Comparison of ENCODE assay signal across 12 cellular contexts in the genomic region with DNA sequence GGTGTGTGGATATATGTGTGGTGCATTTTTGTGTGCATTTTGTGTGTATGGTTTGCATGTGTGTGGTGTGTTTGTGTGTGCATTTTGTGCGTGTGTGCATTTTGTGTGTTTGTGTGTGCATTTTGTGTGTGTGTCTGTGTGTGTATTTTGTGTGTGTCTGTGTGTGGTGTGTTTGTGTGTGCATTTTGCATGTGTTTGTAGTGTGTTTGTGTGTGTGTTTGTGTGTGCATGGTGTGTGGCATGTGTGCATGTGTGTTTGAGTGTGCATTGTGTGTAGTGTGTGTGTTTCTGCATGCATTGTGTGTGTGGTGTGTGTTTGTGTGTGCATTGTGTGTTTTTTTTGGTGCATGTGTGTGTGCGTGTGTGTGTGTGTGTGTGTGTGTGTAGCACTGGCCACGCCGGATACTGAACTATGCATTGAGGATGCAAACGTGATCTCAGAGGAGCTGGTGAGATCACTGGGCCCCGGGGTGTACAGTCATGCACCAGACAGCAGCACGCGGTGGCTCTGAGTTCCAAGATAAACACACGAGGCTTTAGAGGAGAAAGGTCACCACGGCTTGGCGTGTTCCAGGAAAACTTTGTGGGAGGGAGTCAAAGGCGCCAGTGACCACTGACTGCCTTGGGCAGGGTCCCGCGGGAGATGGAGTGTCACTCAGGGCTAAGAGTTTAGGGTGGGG.
A peak's percentile ranks its signal among the peaks of the same experiment; 100 is the strongest.
DNase-seq lines count a peak whose midpoint lies in the region; ATAC-seq, FAIRE-seq and TF ChIP-seq lines count a peak whose summit lies in the region.
"Had no signal": no experiment of that assay in that cellular context is flagged by ENCODE, and none has a peak within 500 bp of the region (broad histone marks: within the 10 kb centered on the region; RNA-seq: fewer than 3 reads in every experiment).

No MANE protein-coding gene starts in this region.

- peak; percentile 85 to 86; a peak in 4 of 5 replicates for TF ChIP-seq EP300 in A549 (IDR thresholded peaks at IDR 0.05)

- peaks cover 6% of the 10 kb centered on the region for H3K9me3 Mint-ChIP-seq in chondrocyte (ENCODE audit: low read depth)
- peaks cover 0 to 4% (median 0%) of the 10 kb centered on the region in 7 donors for H3K9me3 Mint-ChIP-seq in CD14-positive monocyte

- H3K9me3 ChIP-seq in A549 = no peaks in the 10 kb centered on the region
- no peaks in the 10 kb centered on the region for H3K9me3 ChIP-seq in liver (ENCODE audit: control insufficient read depth in 4 of 4, low read length in 3 of 4)

- DNase-seq in A549 (ENCODE audit: low read depth in 1 of 2, low spot score in 1 of 2) (peak; percentile 90 to 95), LHCN-M2 (ENCODE audit: low read depth) (peak; percentile 97), chondrocyte (ENCODE audit: low spot score) (no peak), NCI-H774 (lab: John Stamatoyannopoulos, UW) (no peak), CD14-positive monocyte (ENCODE audit: low spot score) (no peak)
- DNase-seq: activated T-cell treated with anti-CD3 and anti-CD28 coated beads for 4 hours, NCI-H1048 had no signal

- H3K4me3 Mint-ChIP-seq in chondrocyte (ENCODE audit: unreplicated experiment) (peak overlapping the region; percentile 40), CD14-positive monocyte (no peak overlapping the region)
- H3K4me3 Mint-ChIP-seq: B cell had no signal

- H3K4me1 Mint-ChIP-seq in chondrocyte (ENCODE audit: low read depth) (peaks cover 14% of the 10 kb centered on the region), CD14-positive monocyte (no peaks in the 10 kb centered on the region)
- H3K4me1 Mint-ChIP-seq: B cell had no signal

- CTCF ChIA-PET in A549 (lab: Yijun Ruan, JAX) = no interaction called here

- H3K27ac ChIP-seq in A549 = peak overlapping the region; percentile 90 to 93
- H3K27ac ChIP-seq in liver (ENCODE audit: low read depth in 1 of 2, low read length in 2 of 2) = peak overlapping the region; percentile 89

- no peaks in the 10 kb centered on the region for H3K27me3 ChIP-seq in liver (ENCODE audit: control insufficient read depth in 4 of 4, insufficient read depth in 4 of 4, low read length in 3 of 4)

- no peaks in the 10 kb centered on the region for H3K36me3 ChIP-seq in liver (ENCODE audit: control insufficient read depth in 4 of 4, insufficient read depth in 3 of 4, low read depth in 1 of 4, low read length in 3 of 4)

- peak overlapping the region; percentile 11; the same call in 1 of the 3 replicates for H3K4me3 ChIP-seq in A549
- H3K4me3 ChIP-seq in liver (ENCODE audit: low read depth in 1 of 3, low read length in 3 of 3) = no peak overlapping the region

- no peak for FAIRE-seq in A549 (lab: Jason Lieb, UNC)
- FAIRE-seq: endometrium had no signal

- TF ChIP-seq POLR2A in A549 (IDR thresholded peaks at IDR 0.05; ENCODE audit: low read length) = no peak

- POLR2A ChIA-PET in A549 (lab: Yijun Ruan, JAX) = interaction anchor here (0.5 kb wide), 1 partner anchor 468 kb away, joined by 3 read pairs; no protein-coding TSS in a partner anchor

- H3K36me3 Mint-ChIP-seq in chondrocyte (ENCODE audit: low read depth) = peaks cover 3% of the 10 kb centered on the region
- no peaks in the 10 kb centered on the region for H3K36me3 Mint-ChIP-seq in CD14-positive monocyte

- ATAC-seq in A549 (peak; percentile 94 to 96), HG02885 (IDR thresholded peaks at IDR 0.05; ENCODE audit: poor library complexity, unreplicated experiment) (no peak), HG03521 (IDR thresholded peaks at IDR 0.05; ENCODE audit: unreplicated experiment) (no peak)

- peak overlapping the region; percentile 76 for H3K4me2 ChIP-seq in A549

- no peak overlapping the region for H3K9ac ChIP-seq in liver (ENCODE audit: low read depth in 1 of 2, low read length in 2 of 2)

- H3K27ac Mint-ChIP-seq in chondrocyte (ENCODE audit: unreplicated experiment) (peak overlapping the region; percentile 94), CD14-positive monocyte (no peak overlapping the region)
- H3K27ac Mint-ChIP-seq: B cell had no signal

- H3K4me1 ChIP-seq in A549 (peaks cover 36% of the 10 kb centered on the region), liver (ENCODE audit: control insufficient read depth in 4 of 4, insufficient read depth in 4 of 4, low read length in 3 of 4) (peaks cover 14 to 33% (median 21%) of the 10 kb centered on the region in 4 donors)

- intact Hi-C loops in CD14-positive monocyte (cut with micrococcal nuclease) = no loop called here

- WGBS in A549 (ENCODE audit: missing lambda C conversion rate) = 8% methylated on average over 12 of the region's 14 CpGs
- WGBS in liver = 25% methylated on average over 14 of the region's 14 CpGs

- TF ChIP-seq CTCF in A549 (IDR thresholded peaks at IDR 0.05) (no peak), chondrocyte (IDR thresholded peaks at IDR 0.05) (no peak), liver (IDR thresholded peaks at IDR 0.05; ENCODE audit: low read depth, low read length, missing input control) (no peak), CD14-positive monocyte (IDR thresholded peaks at IDR 0.05) (no peak)

- TF ChIP-seq RAD21 in A549 (conservative IDR thresholded peaks at IDR 0.05 in 1 of 2, IDR thresholded peaks at IDR 0.05 in 1 of 2) (peak; percentile 27 to 59; a peak in 4 of 5 replicates), liver (IDR thresholded peaks at IDR 0.05) (peak in 1 of 2 donors; percentile 58)

- H3K27me3 Mint-ChIP-seq in chondrocyte (ENCODE audit: low read depth) = peaks cover 27% of the 10 kb centered on the region
- H3K27me3 Mint-ChIP-seq in CD14-positive monocyte (ENCODE audit: low read depth in 3 of 3) = peaks cover 0 to 11% (median 5%) of the 10 kb centered on the region in 3 donors
- H3K27me3 Mint-ChIP-seq: B cell had no signal

TF ChIP-seq in A549, 52 proteins besides CTCF, POLR2A, EP300 and RAD21 (continues in another document):
- TF ChIP-seq ZC3H11A (IDR thresholded peaks at IDR 0.05) = no peak
- no peak for TF ChIP-seq NR3C1 (IDR thresholded peaks at IDR 0.05)
- TF ChIP-seq, protein P1, sequence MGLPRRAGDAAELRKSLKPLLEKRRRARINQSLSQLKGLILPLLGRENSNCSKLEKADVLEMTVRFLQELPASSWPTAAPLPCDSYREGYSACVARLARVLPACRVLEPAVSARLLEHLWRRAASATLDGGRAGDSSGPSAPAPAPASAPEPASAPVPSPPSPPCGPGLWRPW (IDR thresholded peaks at IDR 0.05) = no peak
- TF ChIP-seq JUNB (IDR thresholded peaks at IDR 0.05) = peak; percentile 91
- no peak for TF ChIP-seq PHF8 (IDR thresholded peaks at IDR 0.05; ENCODE audit: borderline replicate concordance, low read depth)
- TF ChIP-seq CHD4 (IDR thresholded peaks at IDR 0.05; ENCODE audit: borderline replicate concordance) = peak; percentile 81; the same call in 1 of the 2 replicates
- no peak for TF ChIP-seq KDM1A (IDR thresholded peaks at IDR 0.05; ENCODE audit: low read depth)
- TF ChIP-seq HEYL (CRISPR knock-in tag; IDR thresholded peaks at IDR 0.05) = no peak
- TF ChIP-seq EHMT2 (IDR thresholded peaks at IDR 0.05; ENCODE audit: low read depth) = no peak
- no peak for TF ChIP-seq ZFP36 (IDR thresholded peaks at IDR 0.05; ENCODE audit: borderline replicate concordance, partially characterized antibody)
- no peak for TF ChIP-seq CBX2 (IDR thresholded peaks at IDR 0.05; ENCODE audit: borderline replicate concordance, low read depth)
- TF ChIP-seq HOXB13 (CRISPR knock-in tag; IDR thresholded peaks at IDR 0.05; ENCODE audit: low read depth) = no peak; the same call in 1 of the 2 replicates
- TF ChIP-seq ZNF302 (CRISPR knock-in tag; IDR thresholded peaks at IDR 0.05) = no peak
- no peak for TF ChIP-seq MAFK (IDR thresholded peaks at IDR 0.05; ENCODE audit: partially characterized antibody)
- no peak for TF ChIP-seq CBX8 (IDR thresholded peaks at IDR 0.05)
- TF ChIP-seq E2F6 (IDR thresholded peaks at IDR 0.05; ENCODE audit: borderline replicate concordance, low read depth) = peak; percentile 95

TF ChIP-seq in liver, 16 proteins besides CTCF, POLR2A, EP300 and RAD21 (continues in another document):
- TF ChIP-seq FOXA1 (IDR thresholded peaks at IDR 0.05) = peak; percentile 75
- TF ChIP-seq MAX (IDR thresholded peaks at IDR 0.05) = peak; percentile 94
- peak; percentile 77 to 86 for TF ChIP-seq HNF4A (conservative IDR thresholded peaks at IDR 0.05)
- TF ChIP-seq EGR1 (IDR thresholded peaks at IDR 0.05; ENCODE audit: low read depth in 2 of 2) = peak in 1 of 2 donors; percentile 67
- peak in 1 of 2 donors; percentile 38 for TF ChIP-seq GABPA (IDR thresholded peaks at IDR 0.05 in 1 of 2, conservative IDR thresholded peaks at IDR 0.05 in 1 of 2)
- TF ChIP-seq, protein P2, sequence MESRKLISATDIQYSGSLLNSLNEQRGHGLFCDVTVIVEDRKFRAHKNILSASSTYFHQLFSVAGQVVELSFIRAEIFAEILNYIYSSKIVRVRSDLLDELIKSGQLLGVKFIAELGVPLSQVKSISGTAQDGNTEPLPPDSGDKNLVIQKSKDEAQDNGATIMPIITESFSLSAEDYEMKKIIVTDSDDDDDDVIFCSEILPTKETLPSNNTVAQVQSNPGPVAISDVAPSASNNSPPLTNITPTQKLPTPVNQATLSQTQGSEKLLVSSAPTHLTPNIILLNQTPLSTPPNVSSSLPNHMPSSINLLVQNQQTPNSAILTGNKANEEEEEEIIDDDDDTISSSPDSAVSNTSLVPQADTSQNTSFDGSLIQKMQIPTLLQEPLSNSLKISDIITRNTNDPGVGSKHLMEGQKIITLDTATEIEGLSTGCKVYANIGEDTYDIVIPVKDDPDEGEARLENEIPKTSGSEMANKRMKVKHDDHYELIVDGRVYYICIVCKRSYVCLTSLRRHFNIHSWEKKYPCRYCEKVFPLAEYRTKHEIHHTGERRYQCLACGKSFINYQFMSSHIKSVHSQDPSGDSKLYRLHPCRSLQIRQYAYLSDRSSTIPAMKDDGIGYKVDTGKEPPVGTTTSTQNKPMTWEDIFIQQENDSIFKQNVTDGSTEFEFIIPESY (IDR thresholded peaks at IDR 0.05) = no peak
- peak; percentile 74 for TF ChIP-seq YY1 (IDR thresholded peaks at IDR 0.05)
- TF ChIP-seq TAF1 (conservative IDR thresholded peaks at IDR 0.05) = no peak
- TF ChIP-seq JUND (IDR thresholded peaks at IDR 0.05) = peak; percentile 89 to 90
- TF ChIP-seq FOXA2 (IDR thresholded peaks at IDR 0.05) = peak; percentile 85
- peak; percentile 95 for TF ChIP-seq SP1 (IDR thresholded peaks at IDR 0.05)

Comparison
In these comparisons a context has a peak if more than half of its experiments do, and no peak if none do; other contexts are left out.
1. ATAC-seq: peak in A549 (2 of 2); none in HG02885 (single experiment) and HG03521 (single experiment).
2. DNase-seq: peak in A549 (2 of 2) and LHCN-M2 (single experiment); none in chondrocyte (single experiment), NCI-H774 (single experiment) and CD14-positive monocyte (single experiment).